In genomic region chr16:88782454-88783390, GRCh38 we compare ENCODE assay signal across 8 cellular contexts. TPM values are rescaled to one million over a fixed set of nuclear protein-coding genes. Genes with fewer than 3 reads are reported as not detected.
DNase-seq lines count a peak whose midpoint lies in the region; ATAC-seq and TF ChIP-seq lines count a peak whose summit lies in the region.

No MANE protein-coding gene starts in this region.

- no peak overlapping the region for H3T11ph ChIP-seq in H9 (ENCODE audit: low read length)

- H3K27ac Mint-ChIP-seq in H9 (peak overlapping the region in 1 of 3 experiments; percentile 19; a peak in 2 of 7 replicates), activated B cell treated with CpG ODN at 0.5 μM for 24 hours (peak overlapping the region; percentile 80)
- peak overlapping the region; percentile 53 to 94 (median 88) for H3K27ac Mint-ChIP-seq in naive thymus-derived CD8-positive, alpha-beta T cell

- H3K18ac ChIP-seq in H9 (ENCODE audit: insufficient read length, low read depth, low read length): no peak overlapping the region

- no peak overlapping the region for H3K4ac ChIP-seq in H9 (ENCODE audit: low read depth, low read length)

- TF ChIP-seq CTCF in H9 (conservative IDR thresholded peaks at IDR 0.05) (no peak), activated B cell treated with CpG ODN at 0.5 μM for 24 hours (IDR thresholded peaks at IDR 0.05) (no peak), tibial nerve (IDR thresholded peaks at IDR 0.05) (no peak)

- H3K4me3 Mint-ChIP-seq in H9 (peak overlapping the region; percentile 46 to 73; a peak in 4 of 5 replicates), activated B cell treated with CpG ODN at 0.5 μM for 24 hours (peak overlapping the region; percentile 85)
- peak overlapping the region; percentile 52 to 85 (median 74) for H3K4me3 Mint-ChIP-seq in naive thymus-derived CD8-positive, alpha-beta T cell

- TF ChIP-seq POLR2A in tibial nerve (IDR thresholded peaks at IDR 0.05): no peak

- H2BK20ac ChIP-seq in H9 (ENCODE audit: low read depth, low read length, poor library complexity, severe bottlenecking): no peak overlapping the region

- no peak overlapping the region for H3K9ac ChIP-seq in H9 (ENCODE audit: extremely low read depth, insufficient read length, low read length)

- H2BK120ac ChIP-seq in H9 (ENCODE audit: low read depth, low read length, poor library complexity, severe bottlenecking): no peak overlapping the region

- no peak overlapping the region for H2BK12ac ChIP-seq in H9 (ENCODE audit: insufficient read length, low read depth, low read length)

- H3K4me1 ChIP-seq in H9 (ENCODE audit: insufficient read depth, low read length) (no peaks in the 10 kb centered on the region), tibial nerve (peaks cover 0 to 70% (median 55%) of the 10 kb centered on the region in 4 donors)

- no peaks in the 10 kb centered on the region for H3K79me1 ChIP-seq in H9 (ENCODE audit: insufficient read depth, low read depth, low read length, poor library complexity, severe bottlenecking)

- peaks cover 2% of the 10 kb centered on the region for H4K20me1 ChIP-seq in H9 (ENCODE audit: control insufficient read depth, insufficient read depth, insufficient read length)

- H4K91ac ChIP-seq in H9 (ENCODE audit: insufficient read length, low read depth, low read length): no peak overlapping the region

- TF ChIP-seq EP300 in tibial nerve (IDR thresholded peaks at IDR 0.05): no peak

- H3K36me3 Mint-ChIP-seq in H9 (ENCODE audit: insufficient read depth in 1 of 3, low read depth in 3 of 3) (no peaks in the 10 kb centered on the region), activated B cell treated with CpG ODN at 0.5 μM for 24 hours (ENCODE audit: low read depth) (no peaks in the 10 kb centered on the region)
- no peaks in the 10 kb centered on the region for H3K36me3 Mint-ChIP-seq in naive thymus-derived CD8-positive, alpha-beta T cell

- H3K23me2 ChIP-seq in H9 (ENCODE audit: insufficient read length, low read depth, low read length, poor library complexity, severe bottlenecking): peaks cover 10% of the 10 kb centered on the region

- H3K14ac ChIP-seq in H9 (ENCODE audit: insufficient read depth, low read length): no peak overlapping the region

- H4K5ac ChIP-seq in H9 (ENCODE audit: insufficient read length, low read depth, low read length): no peak overlapping the region

- H3K27ac ChIP-seq in H9 (ENCODE audit: insufficient read length, low read depth, low read length) (no peak overlapping the region), cingulate gyrus (ENCODE audit: low read depth, low read length) (peak overlapping the region; percentile 90), tibial nerve (peak overlapping the region; percentile 81 to 97 (median 95))

- H3K4me1 Mint-ChIP-seq in H9 (peaks cover 28 to 30% of the 10 kb centered on the region in 2 experiments), activated B cell treated with CpG ODN at 0.5 μM for 24 hours (peaks cover 58% of the 10 kb centered on the region)
- peaks cover 21 to 61% (median 56%) of the 10 kb centered on the region in 4 donors for H3K4me1 Mint-ChIP-seq in naive thymus-derived CD8-positive, alpha-beta T cell

- no peaks in the 10 kb centered on the region for H3K36me3 ChIP-seq in tibial nerve

- H4K8ac ChIP-seq in H9 (replicated peaks; ENCODE audit: insufficient read length, low read depth, low read length): no peak overlapping the region

- H2BK15ac ChIP-seq in H9 (ENCODE audit: low read depth, low read length): no peak overlapping the region

- H3K27me3 Mint-ChIP-seq in H9 (ENCODE audit: low read depth): peaks cover 6% of the 10 kb centered on the region; the same call in 1 of the 2 replicates
- no peaks in the 10 kb centered on the region for H3K27me3 Mint-ChIP-seq in activated B cell treated with CpG ODN at 0.5 μM for 24 hours
- H3K27me3 Mint-ChIP-seq in naive thymus-derived CD8-positive, alpha-beta T cell: no peaks in the 10 kb centered on the region

- DNase-seq in H9: no peak
- no peak for DNase-seq in activated B cell treated with CpG ODN at 0.5 μM for 24 hours
- no peak for DNase-seq in naive thymus-derived CD8-positive, alpha-beta T cell
- no peak for DNase-seq in tibial nerve (ENCODE audit: low spot score in 2 of 2)
- no peak for DNase-seq in superior temporal gyrus (ENCODE audit: extremely low spot score)
- no peak for DNase-seq in DMS53 treated with DMSO at 0.1 percent for 48 hours (lab: John Stamatoyannopoulos, UW; ENCODE audit: unreplicated experiment)

- POLR2A ChIA-PET in activated B cell treated with CpG ODN at 0.5 μM for 24 hours (lab: Charles Lee): interaction anchor here (0.6 to 5.6 kb wide), 14 partner anchors 10 to 1160 kb away, joined by 3 to 52 read pairs (median 5); partner anchors contain the start of genes APRT, CDT1, CYBA and GALNS
- POLR2A ChIA-PET in naive thymus-derived CD8-positive, alpha-beta T cell (lab: Charles Lee): interaction anchor here (0.9 to 7.4 kb wide), 11 partner anchors 14 to 120 kb away, joined by 3 to 81 read pairs (median 4); partner anchors contain the start of genes APRT, CDT1 and MVD

- CTCF ChIA-PET in activated B cell treated with CpG ODN at 0.5 μM for 24 hours (lab: Charles Lee): interaction anchor here (0.9 to 5.9 kb wide), 8 partner anchors 13 to 75 kb away, joined by 3 to 56 read pairs (median 4); partner anchors contain the start of gene APRT

- peak overlapping the region in 1 of 4 donors; percentile 90 for H3K4me3 ChIP-seq in tibial nerve

- H3K23ac ChIP-seq in H9 (ENCODE audit: insufficient read length, low read depth, low read length): no peak overlapping the region

- no CpG with 5 or more reads among the region's 16 CpGs for WGBS in H9 (ENCODE audit: extremely low coverage, insufficient read length, low lambda C conversion rate)
- WGBS in tibial nerve, 2 donors: 34 to 39% methylated on average over 11 to 16 of the region's 16 CpGs

- H3K27me3 ChIP-seq in H9 (ENCODE audit: insufficient read depth, low read length): no peaks in the 10 kb centered on the region
- no peaks in the 10 kb centered on the region for H3K27me3 ChIP-seq in tibial nerve

- H2AK5ac ChIP-seq in H9 (ENCODE audit: insufficient read length, low read length): no peak overlapping the region

- intact Hi-C loops in activated B cell treated with CpG ODN at 0.5 μM for 24 hours (cut with micrococcal nuclease): loop anchor here (5.0 to 10.0 kb wide), 2 partner anchors 120 to 148 kb away; partner anchors contain the start of genes IL17C and MVD

- no peak overlapping the region for H2BK5ac ChIP-seq in H9 (ENCODE audit: insufficient read length, low read length)

- H3K56ac ChIP-seq in H9 (ENCODE audit: insufficient read length, low read depth, low read length): no peak overlapping the region

- H3K9me3 ChIP-seq in H9 (ENCODE audit: control insufficient read depth, low read depth, low read length) (no peaks in the 10 kb centered on the region), tibial nerve (no peaks in the 10 kb centered on the region)

- ATAC-seq in activated B cell treated with CpG ODN at 0.5 μM for 24 hours (ENCODE audit: low read depth) (no peak), HG02588 (IDR thresholded peaks at IDR 0.05; ENCODE audit: unreplicated experiment) (no peak)
- no peak for ATAC-seq in naive thymus-derived CD8-positive, alpha-beta T cell

- no peak overlapping the region for H2AFZ ChIP-seq in H9 (ENCODE audit: low read length)

- peaks cover 4% of the 10 kb centered on the region; the same call in 1 of the 2 replicates for H3K79me2 ChIP-seq in H9 (ENCODE audit: insufficient read depth, low read length)

- H3K9me3 Mint-ChIP-seq in H9: no peaks in the 10 kb centered on the region
- no peaks in the 10 kb centered on the region for H3K9me3 Mint-ChIP-seq in activated B cell treated with CpG ODN at 0.5 μM for 24 hours
- H3K9me3 Mint-ChIP-seq in naive thymus-derived CD8-positive, alpha-beta T cell: no peaks in the 10 kb centered on the region

- peak overlapping the region; percentile 28 for H3K4me2 ChIP-seq in H9 (ENCODE audit: insufficient read depth, insufficient read length, low read length)

RNA-seq across cellular contexts. Expression of gene PIEZO1, which starts 2.3 kb away (rescaled TPM):
- total RNA-seq in H9 (2021) (67.8 and 71.1 TPM in 2 replicates), activated B cell treated with CpG ODN at 0.5 μM for 24 hours (75.2 and 85.9 TPM in 2 replicates), tibial nerve (100 to 1,000 TPM in 3 of 4 donors, 10 to 100 TPM in 1; 90.5 to 309 (median 165) TPM)
- total RNA-seq in naive thymus-derived CD8-positive, alpha-beta T cell: 10 to 100 TPM; 90.0 to 94.5 TPM
- 1 to 10 TPM; 2.4 to 8.4 (median 5.7) TPM for polyA plus RNA-seq in naive thymus-derived CD8-positive, alpha-beta T cell

RNA-seq across cellular contexts. Expression of gene CDT1, which starts 20.9 kb away (rescaled TPM):
- total RNA-seq in H9 (2021) (74.1 and 79.7 TPM in 2 replicates), activated B cell treated with CpG ODN at 0.5 μM for 24 hours (4.3 and 5.5 TPM in 2 replicates), tibial nerve (1 to 10 TPM in 2 of 4 donors, under 1 TPM in 1, not detected in 1; 0.44 to 1.5 (median 1.4) TPM)
- total RNA-seq in naive thymus-derived CD8-positive, alpha-beta T cell: under 1 TPM in 1 of 2 experiments, not detected in 1; 0.74 TPM
- under 1 TPM; 0.13 to 0.46 (median 0.26) TPM for polyA plus RNA-seq in naive thymus-derived CD8-positive, alpha-beta T cell

RNA-seq across cellular contexts. Expression of gene APRT, which starts 29.0 kb away (rescaled TPM):
- total RNA-seq in H9 (2021): 246 and 254 TPM in 2 replicates
- 198 and 209 TPM in 2 replicates for total RNA-seq in activated B cell treated with CpG ODN at 0.5 μM for 24 hours
- 100 to 1,000 TPM; 174 to 183 TPM for total RNA-seq in naive thymus-derived CD8-positive, alpha-beta T cell
- 100 to 1,000 TPM; 428 to 492 (median 431) TPM for polyA plus RNA-seq in naive thymus-derived CD8-positive, alpha-beta T cell
- 100 to 1,000 TPM in 2 of 4 donors, 10 to 100 TPM in 2; 83.4 to 157 (median 106) TPM for total RNA-seq in tibial nerve

Comparison
In these comparisons a context has a peak if more than half of its experiments do, and no peak if none do; other contexts are left out.
1. RNA of gene CDT1, which starts 20.9 kb away (total RNA-seq): 74.1 to 79.7 TPM in H9; 4.3 to 5.5 TPM in activated B cell treated with CpG ODN at 0.5 μM for 24 hours, 0.44 to 1.5 TPM in tibial nerve and 0.74 TPM in naive thymus-derived CD8-positive, alpha-beta T cell; every median in the first group is over 10 times any median in the second.
2. Peak in every context shown above with its lines, with median percentiles within 50 percentile points of each other: H3K4me3 Mint-ChIP-seq.